In the genomic region with DNA sequence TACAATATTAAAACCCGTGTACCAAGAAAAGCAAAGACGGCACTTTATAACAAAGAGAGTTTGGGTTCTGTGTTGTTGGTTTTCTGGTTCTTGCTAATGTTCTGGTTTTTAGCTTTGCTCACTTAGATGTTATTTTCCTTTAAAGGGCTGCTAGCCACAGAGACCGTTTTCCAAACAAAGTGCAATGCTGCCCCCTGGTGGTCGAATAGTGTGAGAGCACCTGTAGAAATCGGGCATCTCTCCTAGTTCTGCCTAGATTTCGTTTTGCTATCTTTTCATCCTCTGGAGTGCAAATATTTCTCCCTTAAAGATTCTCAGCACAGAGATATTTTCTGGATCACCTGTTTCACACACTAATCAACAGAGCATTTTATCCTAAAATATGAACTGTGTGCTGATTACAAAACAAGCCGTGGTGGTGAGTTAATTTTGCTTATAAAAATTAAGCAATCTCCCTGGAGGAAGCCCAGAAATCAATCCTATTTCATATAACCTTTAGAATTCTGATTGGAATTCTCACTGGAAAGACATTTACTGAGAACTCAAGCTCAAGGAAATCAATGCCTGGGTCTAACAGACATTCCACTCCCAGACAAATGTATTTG, we compare ENCODE assay signal across 8 cellular contexts.
A peak's percentile ranks its signal among the peaks of the same experiment; 100 is the strongest.
DNase-seq lines count a peak whose midpoint lies in the region; ATAC-seq and TF ChIP-seq lines count a peak whose summit lies in the region.

No MANE protein-coding gene starts in this region.

- no peak for TF ChIP-seq POLR2A in right lobe of liver (IDR thresholded peaks at IDR 0.05)

- peak; percentile 82 for ATAC-seq in GM19035 (IDR thresholded peaks at IDR 0.05; ENCODE audit: unreplicated experiment)
- ATAC-seq in HG03432 (IDR thresholded peaks at IDR 0.05; ENCODE audit: unreplicated experiment): peak; percentile 80
- peak; percentile 91 to 97 (median 94) for ATAC-seq in right lobe of liver

- H3K9me3 ChIP-seq in right lobe of liver: no peaks in the 10 kb centered on the region

- DNase-seq in AML-193 (lab: John Stamatoyannopoulos, UW) (peak; percentile 51 to 52), NCI-H460 (ENCODE audit: extremely low read depth, low read depth) (peak; percentile 69), coronary artery (ENCODE audit: low spot score) (peak; percentile 79), right lobe of liver (peak; percentile 72 to 80 (median 80))
- DNase-seq in activated CD4-positive, alpha-beta T cell treated with anti-CD3 and anti-CD28 coated beads, Interleukin-2, amount 10 ng/mL, durations not matched to agents 24 days and 14 days: peak; percentile 90
- DNase-seq in stimulated activated CD4-positive, alpha-beta T cell treated with anti-CD3 and anti-CD28 coated beads, TNF-alpha, amount 100 ng/mL, for 4 hours (ENCODE audit: low read depth in 3 of 3): peak; percentile 17 to 57 (median 48)

- intact Hi-C loops in activated CD4-positive, alpha-beta T cell treated with anti-CD3 and anti-CD28 coated beads, Interleukin-2, amount 10 ng/mL, durations not matched to agents 24 days and 14 days (cut with micrococcal nuclease): loop anchor here (1.0 to 5.0 kb wide), 3 partner anchors 190 to 646 kb away; no protein-coding TSS in a partner anchor
- intact Hi-C loops in right lobe of liver (cut with DNase I): loop anchor here in 1 of 2 donors (10.0 kb wide), 1 partner anchor 244 kb away; no protein-coding TSS in a partner anchor

- H3K4me3 Mint-ChIP-seq in activated CD4-positive, alpha-beta T cell treated with anti-CD3 and anti-CD28 coated beads, Interleukin-2, amount 10 ng/mL, durations not matched to agents 24 days and 14 days: no peak overlapping the region

- no peaks in the 10 kb centered on the region for H3K9me3 Mint-ChIP-seq in activated CD4-positive, alpha-beta T cell treated with anti-CD3 and anti-CD28 coated beads, Interleukin-2, amount 10 ng/mL, durations not matched to agents 24 days and 14 days

- no peaks in the 10 kb centered on the region for H3K27me3 ChIP-seq in right lobe of liver

- H3K36me3 ChIP-seq in right lobe of liver: no peaks in the 10 kb centered on the region

- H3K27ac ChIP-seq in coronary artery (no peak overlapping the region), right lobe of liver (no peak overlapping the region)

- H3K27ac Mint-ChIP-seq in activated CD4-positive, alpha-beta T cell treated with anti-CD3 and anti-CD28 coated beads, Interleukin-2, amount 10 ng/mL, durations not matched to agents 24 days and 14 days: no peak overlapping the region

- no peaks in the 10 kb centered on the region for H3K36me3 Mint-ChIP-seq in activated CD4-positive, alpha-beta T cell treated with anti-CD3 and anti-CD28 coated beads, Interleukin-2, amount 10 ng/mL, durations not matched to agents 24 days and 14 days (ENCODE audit: low read depth)

- peak overlapping the region; percentile 35 for H3K4me3 ChIP-seq in coronary artery
- H3K4me3 ChIP-seq in right lobe of liver: no peak overlapping the region

- TF ChIP-seq CTCF in coronary artery (IDR thresholded peaks at IDR 0.05) (peak; percentile 71), right lobe of liver (IDR thresholded peaks at IDR 0.05) (peak; percentile 91 to 97 (median 94))

- H3K4me1 ChIP-seq in right lobe of liver: no peaks in the 10 kb centered on the region

- 6% methylated on average over 7 of the region's 7 CpGs for WGBS in right lobe of liver (ENCODE audit: insufficient coverage, low coverage, low lambda C conversion rate, missing lambda C conversion rate)

- H3K27me3 Mint-ChIP-seq in activated CD4-positive, alpha-beta T cell treated with anti-CD3 and anti-CD28 coated beads, Interleukin-2, amount 10 ng/mL, durations not matched to agents 24 days and 14 days: peaks cover 13% of the 10 kb centered on the region

- H3K4me1 Mint-ChIP-seq in activated CD4-positive, alpha-beta T cell treated with anti-CD3 and anti-CD28 coated beads, Interleukin-2, amount 10 ng/mL, durations not matched to agents 24 days and 14 days: no peaks in the 10 kb centered on the region
